9 cellular contexts compared by ENCODE assay signal in genomic region chr17:933168-934083, GRCh38. TPM values are rescaled to one million over a fixed set of nuclear protein-coding genes. Genes with fewer than 3 reads are reported as not detected.
DNase-seq lines count a peak whose midpoint lies in the region; ATAC-seq and TF ChIP-seq lines count a peak whose summit lies in the region.
"Had no signal": no experiment of that assay in that cellular context is flagged by ENCODE, and none has a peak within 500 bp of the region (broad histone marks: within the 10 kb centered on the region; RNA-seq: fewer than 3 reads in every experiment).

No MANE protein-coding gene starts in this region.

- H3K27me3 ChIP-seq in foreskin keratinocyte, result no peaks in the 10 kb centered on the region
- no peaks in the 10 kb centered on the region for H3K27me3 ChIP-seq in rectal smooth muscle tissue (ENCODE audit: control insufficient read depth, insufficient read depth, low read length)

- H3K4me1 Mint-ChIP-seq in T-helper 17 cell (peaks cover 4% of the 10 kb centered on the region), immature natural killer cell (no peaks in the 10 kb centered on the region)

- H3K27me3 Mint-ChIP-seq in T-helper 17 cell, result peaks cover 27% of the 10 kb centered on the region
- H3K27me3 Mint-ChIP-seq in immature natural killer cell (ENCODE audit: low read depth in 3 of 3), result peaks cover 0 to 7% (median 0%) of the 10 kb centered on the region in 3 donors

- no peak for TF ChIP-seq CTCF in foreskin keratinocyte (conservative IDR thresholded peaks at IDR 0.05)

- ATAC-seq in foreskin keratinocyte, result peak; percentile 83
- no peak for ATAC-seq in T-helper 17 cell

- H3K4me1 ChIP-seq in foreskin keratinocyte (peaks cover 24% of the 10 kb centered on the region), rectal smooth muscle tissue (ENCODE audit: control insufficient read depth, insufficient read depth, low read length) (peaks cover 9% of the 10 kb centered on the region)

- H3K27ac Mint-ChIP-seq in T-helper 17 cell (no peak overlapping the region), immature natural killer cell (no peak overlapping the region)

- H3K4me3 Mint-ChIP-seq in T-helper 17 cell (no peak overlapping the region), immature natural killer cell (no peak overlapping the region)

- H3K36me3 Mint-ChIP-seq in T-helper 17 cell (ENCODE audit: low read depth), result no peaks in the 10 kb centered on the region
- no peaks in the 10 kb centered on the region for H3K36me3 Mint-ChIP-seq in immature natural killer cell

- H3K9ac ChIP-seq in rectal smooth muscle tissue (ENCODE audit: low read length), result no peak overlapping the region

- no peaks in the 10 kb centered on the region for H3K36me3 ChIP-seq in rectal smooth muscle tissue (ENCODE audit: control insufficient read depth, insufficient read depth, low read length)

- H3K4me3 ChIP-seq in rectal smooth muscle tissue (ENCODE audit: low read length), result no peak overlapping the region

- no peaks in the 10 kb centered on the region for H3K9me3 Mint-ChIP-seq in immature natural killer cell

- no peaks in the 10 kb centered on the region for H3K9me3 ChIP-seq in T-helper 17 cell (ENCODE audit: control insufficient read depth, low read length, poor library complexity, severe bottlenecking)

- peak overlapping the region; percentile 52 for H3K27ac ChIP-seq in foreskin keratinocyte
- peak overlapping the region; percentile 68 for H3K27ac ChIP-seq in rectal smooth muscle tissue (ENCODE audit: low read depth, low read length)

- peak; percentile 97 for DNase-seq in ELR (ENCODE audit: low read depth)
- peak; percentile 95 for DNase-seq in SW480 (ENCODE audit: low spot score)
- peak; percentile 85 to 90 for DNase-seq in foreskin keratinocyte
- no peak for DNase-seq in T-helper 17 cell
- no peak for DNase-seq in immature natural killer cell
- no peak for DNase-seq in NCI-H146 treated with DMSO at 0.1 percent for 48 hours (lab: John Stamatoyannopoulos, UW; ENCODE audit: unreplicated experiment)
- no peak for DNase-seq in NCI-H774 (lab: John Stamatoyannopoulos, UW)
- DNase-seq: stimulated activated CD4-positive, alpha-beta T cell treated with anti-CD3 and anti-CD28 coated beads, Interleukin-12 subunit alpha, Interleukin-12 subunit beta, amount 100 ng/mL, for 4 hours had no signal

RNA-seq across cellular contexts. Expression of gene NXN, which starts 46.1 kb away (rescaled TPM):
- total RNA-seq in foreskin keratinocyte (74.7 and 94.8 TPM in 2 replicates), T-helper 17 cell (1 to 10 TPM; 3.3 to 4.4 TPM)
- polyA plus RNA-seq in foreskin keratinocyte (69.8 and 84.0 TPM in 2 replicates), immature natural killer cell (under 1 TPM in 1 of 3 donors, not detected in 2; 0.19 TPM)

Comparison
In these comparisons a context has a peak if more than half of its experiments do, and no peak if none do; other contexts are left out.
1. DNase-seq: peak in ELR (single experiment), SW480 (single experiment) and foreskin keratinocyte (2 of 2); none in T-helper 17 cell (0 of 3), immature natural killer cell (0 of 3), NCI-H146 treated with DMSO at 0.1 percent for 48 hours (single experiment) and NCI-H774 (single experiment).
2. RNA of gene NXN, which starts 46.1 kb away (total RNA-seq): 74.7 to 94.8 TPM in foreskin keratinocyte; 3.3 to 4.4 TPM in T-helper 17 cell; every median in the first group is over 10 times any median in the second.